Comparison of ENCODE assay signal across 1 cellular context in the genomic region with DNA sequence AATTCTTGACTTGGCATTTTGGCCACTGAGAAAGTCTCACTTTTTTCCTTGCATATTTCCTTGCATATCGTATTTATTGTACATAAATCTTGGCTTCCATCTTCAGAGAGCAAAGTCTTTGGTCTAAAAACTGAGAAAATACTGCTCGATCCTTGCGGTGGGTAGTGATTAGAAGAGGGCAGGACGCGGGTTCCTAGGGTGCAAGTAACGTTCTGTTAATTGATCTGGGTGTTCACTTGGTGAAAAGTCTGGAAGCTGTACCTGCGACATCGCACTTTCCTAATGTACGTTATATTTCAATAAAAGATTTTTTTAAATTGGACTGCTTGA.
TF ChIP-seq lines count a peak whose summit lies in the region.

No MANE protein-coding gene starts in this region.

TF ChIP-seq in HepG2, 621 proteins besides CTCF, POLR2A, EP300 and RAD21:
- TF ChIP-seq, protein P1, sequence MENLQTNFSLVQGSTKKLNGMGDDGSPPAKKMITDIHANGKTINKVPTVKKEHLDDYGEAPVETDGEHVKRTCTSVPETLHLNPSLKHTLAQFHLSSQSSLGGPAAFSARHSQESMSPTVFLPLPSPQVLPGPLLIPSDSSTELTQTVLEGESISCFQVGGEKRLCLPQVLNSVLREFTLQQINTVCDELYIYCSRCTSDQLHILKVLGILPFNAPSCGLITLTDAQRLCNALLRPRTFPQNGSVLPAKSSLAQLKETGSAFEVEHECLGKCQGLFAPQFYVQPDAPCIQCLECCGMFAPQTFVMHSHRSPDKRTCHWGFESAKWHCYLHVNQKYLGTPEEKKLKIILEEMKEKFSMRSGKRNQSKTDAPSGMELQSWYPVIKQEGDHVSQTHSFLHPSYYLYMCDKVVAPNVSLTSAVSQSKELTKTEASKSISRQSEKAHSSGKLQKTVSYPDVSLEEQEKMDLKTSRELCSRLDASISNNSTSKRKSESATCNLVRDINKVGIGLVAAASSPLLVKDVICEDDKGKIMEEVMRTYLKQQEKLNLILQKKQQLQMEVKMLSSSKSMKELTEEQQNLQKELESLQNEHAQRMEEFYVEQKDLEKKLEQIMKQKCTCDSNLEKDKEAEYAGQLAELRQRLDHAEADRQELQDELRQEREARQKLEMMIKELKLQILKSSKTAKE (CRISPR knock-in tag; IDR thresholded peaks at IDR 0.05; ENCODE audit: borderline replicate concordance) = no peak
- 0 out of 2 replicates have a peak, but pooled peaks have one; percentile 35 for TF ChIP-seq ZNF703 (CRISPR knock-in tag; IDR thresholded peaks at IDR 0.05; ENCODE audit: borderline replicate concordance)
- TF ChIP-seq AGO1 (IDR thresholded peaks at IDR 0.05; ENCODE audit: low read depth, low read length, poor library complexity, severe bottlenecking) = no peak
- TF ChIP-seq ZFP36L1 (CRISPR knock-in tag; IDR thresholded peaks at IDR 0.05) = no peak
- TF ChIP-seq, protein P2, sequence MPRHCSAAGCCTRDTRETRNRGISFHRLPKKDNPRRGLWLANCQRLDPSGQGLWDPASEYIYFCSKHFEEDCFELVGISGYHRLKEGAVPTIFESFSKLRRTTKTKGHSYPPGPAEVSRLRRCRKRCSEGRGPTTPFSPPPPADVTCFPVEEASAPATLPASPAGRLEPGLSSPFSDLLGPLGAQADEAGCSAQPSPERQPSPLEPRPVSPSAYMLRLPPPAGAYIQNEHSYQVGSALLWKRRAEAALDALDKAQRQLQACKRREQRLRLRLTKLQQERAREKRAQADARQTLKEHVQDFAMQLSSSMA (CRISPR knock-in tag; IDR thresholded peaks at IDR 0.05) = no peak
- no peak for TF ChIP-seq GLI4 (CRISPR knock-in tag; IDR thresholded peaks at IDR 0.05; ENCODE audit: borderline replicate concordance)
- TF ChIP-seq ZNF501 (CRISPR knock-in tag; IDR thresholded peaks at IDR 0.05) = peak; percentile 48; the same call in 1 of the 2 replicates
- no peak for TF ChIP-seq PLRG1 (conservative IDR thresholded peaks at IDR 0.05)
- 0 out of 2 replicates have a peak, but pooled peaks have one; percentile 14 for TF ChIP-seq ZNF761 (CRISPR knock-in tag; conservative IDR thresholded peaks at IDR 0.05)
- 0 out of 2 replicates have a peak, but pooled peaks have one; percentile 4 for TF ChIP-seq PHF20 (CRISPR knock-in tag; IDR thresholded peaks at IDR 0.05)
